In genomic region chr17:17151962-17152361, GRCh38 we compare ENCODE assay signal across 8 cellular contexts. TPM values are rescaled to one million over a fixed set of nuclear protein-coding genes. Genes with fewer than 3 reads are reported as not detected.
A peak's percentile ranks its signal among the peaks of the same experiment; 100 is the strongest.
DNase-seq lines count a peak whose midpoint lies in the region; ATAC-seq and TF ChIP-seq lines count a peak whose summit lies in the region.

No MANE protein-coding gene starts in this region.

- no peak for TF ChIP-seq EP300 in suprapubic skin (IDR thresholded peaks at IDR 0.05)

- POLR2A ChIA-PET in BJ (lab: Charles Lee), result no interaction called here

- no peak for TF ChIP-seq POLR2A in lower leg skin (IDR thresholded peaks at IDR 0.05)
- no peak for TF ChIP-seq POLR2A in suprapubic skin (IDR thresholded peaks at IDR 0.05)

- CTCF ChIA-PET in BJ (lab: Yijun Ruan, JAX), result interaction anchor here (0.6 to 1.1 kb wide), 2 partner anchors 10 to 37 kb away, joined by 3 to 4 read pairs; no protein-coding TSS in a partner anchor

- intact Hi-C loops in lower leg skin (cut with DNase I; ENCODE audit: low total_unique reads), result no loop called here

- H3K9me3 ChIP-seq in suprapubic skin, result no peaks in the 10 kb centered on the region

- WGBS in lower leg skin, 2 donors, result 17% methylated on average over 8 of the region's 8 CpGs
- WGBS in suprapubic skin, result 18% methylated on average over 4 of the region's 8 CpGs

- H3K27me3 ChIP-seq in BJ (ENCODE audit: control insufficient read depth, insufficient read depth, low read length) (no peaks in the 10 kb centered on the region), suprapubic skin (no peaks in the 10 kb centered on the region)

- TF ChIP-seq CTCF in BJ (IDR thresholded peaks at IDR 0.05; ENCODE audit: insufficient read depth, low read depth, low read length), result no peak
- TF ChIP-seq CTCF in lower leg skin (IDR thresholded peaks at IDR 0.05), result no peak
- no peak for TF ChIP-seq CTCF in suprapubic skin (IDR thresholded peaks at IDR 0.05)

- no peak overlapping the region for H3K4me3 ChIP-seq in BJ (ENCODE audit: low read depth, low read length)
- no peak overlapping the region for H3K4me3 ChIP-seq in lower leg skin (ENCODE audit: low read depth, poor library complexity, severe bottlenecking)
- H3K4me3 ChIP-seq in suprapubic skin, result no peak overlapping the region

- peak; percentile 82 for DNase-seq in BJ (ENCODE audit: low read depth)
- DNase-seq in NCI-H446 treated with DMSO at 0.1 percent for 48 hours (lab: John Stamatoyannopoulos, UW), result peak; percentile 59
- peak in 57 of 61 donors; percentile 19 to 90 (median 64) for DNase-seq in caudate nucleus (lab: John Stamatoyannopoulos, UW)
- DNase-seq in lower leg skin (ENCODE audit: low spot score in 2 of 2), result peak; percentile 82 to 97
- DNase-seq in suprapubic skin (ENCODE audit: low spot score in 2 of 2), result peak; percentile 85 to 90
- DNase-seq in SIG-M5 treated with dmso at 0.1 percent for 504 hours (lab: John Stamatoyannopoulos, UW; ENCODE audit: unreplicated experiment), result no peak
- no peak for DNase-seq in NAMALWA (ENCODE audit: low spot score)

- no peak for ATAC-seq in GM21737 (IDR thresholded peaks at IDR 0.05; ENCODE audit: unreplicated experiment)

- peaks cover 36% of the 10 kb centered on the region for H3K4me1 ChIP-seq in suprapubic skin

- H3K27ac ChIP-seq in caudate nucleus (ENCODE audit: low read depth, low read length) (peak overlapping the region; percentile 74), suprapubic skin (peak overlapping the region; percentile 24)

- H3K36me3 ChIP-seq in BJ (ENCODE audit: control insufficient read depth, insufficient read depth, low read length), result peaks cover 40% of the 10 kb centered on the region
- H3K36me3 ChIP-seq in suprapubic skin, result peaks cover 67% of the 10 kb centered on the region

RNA-seq across cellular contexts. Expression of gene PLD6, which starts 54.2 kb away (rescaled TPM):
- polyA plus RNA-seq in BJ (2011; rRNA removed), result 1.5 TPM in 2 replicates
- polyA minus RNA-seq in BJ (2011; rRNA and poly(A)+ RNA removed), result 1.00 and 1.3 TPM in 2 replicates
- total RNA-seq in lower leg skin (1 to 10 TPM; 4.2 to 7.0 (median 5.0) TPM), suprapubic skin (1 to 10 TPM; 3.3 to 9.1 (median 5.2) TPM)

Comparison
In these comparisons a context has a peak if more than half of its experiments do, and no peak if none do; other contexts are left out.
1. DNase-seq: peak in BJ (single experiment), NCI-H446 treated with DMSO at 0.1 percent for 48 hours (single experiment), caudate nucleus (57 of 61), lower leg skin (2 of 2) and suprapubic skin (2 of 2); none in SIG-M5 treated with dmso at 0.1 percent for 504 hours (single experiment) and NAMALWA (single experiment).